Comparison of ENCODE assay signal across 8 cellular contexts in the genomic region with DNA sequence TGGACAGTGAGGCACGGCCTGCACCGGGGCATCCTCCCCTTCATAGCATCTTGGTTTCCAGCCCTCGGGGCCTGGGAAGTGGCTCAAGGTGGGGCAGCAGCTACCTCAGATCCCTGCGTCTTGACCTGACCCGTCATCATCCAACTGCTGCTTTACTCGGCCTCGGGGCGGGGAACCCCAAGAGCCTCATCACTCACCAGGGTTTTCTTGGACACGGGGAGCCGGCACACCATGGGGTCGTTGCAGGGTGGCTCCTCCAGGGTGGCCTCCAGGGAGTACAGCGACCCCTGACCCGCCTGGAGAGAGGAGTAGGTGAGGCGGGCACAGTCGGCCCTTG. TPM values are rescaled to one million over a fixed set of nuclear protein-coding genes. Genes with fewer than 3 reads are reported as not detected.
DNase-seq lines count a peak whose midpoint lies in the region; ATAC-seq, FAIRE-seq and TF ChIP-seq lines count a peak whose summit lies in the region.

No MANE protein-coding gene starts in this region.

- no peaks in the 10 kb centered on the region for H3K9me3 ChIP-seq in spleen

- DNase-seq in HFF-Myc (ENCODE audit: extremely low read depth, low read depth) (no peak), fibroblast of villous mesenchyme (ENCODE audit: low read depth) (no peak), spleen (no peak), urothelium cell line (ENCODE audit: low spot score) (no peak)
- no peak for DNase-seq in activated CD8-positive, alpha-beta T cell treated with anti-CD3 and anti-CD28 coated beads for 36 hours

- 62 to 100% (median 69%) methylated on average over 1 to 15 of the region's 15 CpGs for WGBS in spleen, 5 donors

- H3K36me3 ChIP-seq in spleen: peaks cover 0 to 20% (median 0%) of the 10 kb centered on the region in 6 donors

- no peak for FAIRE-seq in urothelium cell line (lab: Jason Lieb, UNC)

- no peak for TF ChIP-seq CTCF in HFF-Myc (IDR thresholded peaks at IDR 0.05; ENCODE audit: low read depth, low read length, missing control alignments)
- TF ChIP-seq CTCF in activated CD8-positive, alpha-beta T cell treated with anti-CD3 and anti-CD28 coated beads for 36 hours (IDR thresholded peaks at IDR 0.05): no peak
- TF ChIP-seq CTCF in fibroblast of villous mesenchyme (IDR thresholded peaks at IDR 0.05; ENCODE audit: insufficient read depth, low read depth, low read length): no peak
- TF ChIP-seq CTCF in spleen (IDR thresholded peaks at IDR 0.05 in 8 of 11, conservative IDR thresholded peaks at IDR 0.05 in 3 of 11): no peak

- H3K27me3 Mint-ChIP-seq in activated CD8-positive, alpha-beta T cell treated with anti-CD3 and anti-CD28 coated beads for 36 hours: no peaks in the 10 kb centered on the region

- peaks cover 0 to 23% (median 3%) of the 10 kb centered on the region in 7 donors for H3K27me3 ChIP-seq in spleen (replicated peaks in 1 of 7)

- peak overlapping the region; percentile 49 for H3K4me3 Mint-ChIP-seq in activated CD8-positive, alpha-beta T cell treated with anti-CD3 and anti-CD28 coated beads for 36 hours

- ATAC-seq in activated CD8-positive, alpha-beta T cell treated with anti-CD3 and anti-CD28 coated beads for 36 hours: no peak
- ATAC-seq in GM18519 (IDR thresholded peaks at IDR 0.05; ENCODE audit: low FRiP score, unreplicated experiment): no peak
- ATAC-seq in GM21390 (IDR thresholded peaks at IDR 0.05; ENCODE audit: unreplicated experiment): no peak
- ATAC-seq in HG03457 (IDR thresholded peaks at IDR 0.05; ENCODE audit: unreplicated experiment): no peak

- peak overlapping the region in 2 of 8 donors; percentile 1 to 39 for H3K27ac ChIP-seq in spleen

- H3K4me1 ChIP-seq in spleen: peaks cover 0 to 23% (median 18%) of the 10 kb centered on the region in 6 donors

- no peaks in the 10 kb centered on the region for H3K36me3 Mint-ChIP-seq in activated CD8-positive, alpha-beta T cell treated with anti-CD3 and anti-CD28 coated beads for 36 hours (ENCODE audit: low read depth)

- CTCF ChIA-PET in activated CD8-positive, alpha-beta T cell treated with anti-CD3 and anti-CD28 coated beads for 36 hours (lab: Charles Lee): interaction anchor here (1.0 to 4.8 kb wide), 6 partner anchors 11 to 265 kb away, joined by 3 to 22 read pairs (median 8); partner anchors contain the start of genes CCDC87, CCS and RBM4B

- H3K4me1 Mint-ChIP-seq in activated CD8-positive, alpha-beta T cell treated with anti-CD3 and anti-CD28 coated beads for 36 hours (ENCODE audit: low read depth): peaks cover 2% of the 10 kb centered on the region

- intact Hi-C loops in activated CD8-positive, alpha-beta T cell treated with anti-CD3 and anti-CD28 coated beads for 36 hours (cut with micrococcal nuclease): no loop called here
- intact Hi-C loops in spleen (cut with DNase I; ENCODE audit: low total_unique reads): no loop called here

- H3K9me3 Mint-ChIP-seq in activated CD8-positive, alpha-beta T cell treated with anti-CD3 and anti-CD28 coated beads for 36 hours: no peaks in the 10 kb centered on the region

- H3K27ac Mint-ChIP-seq in activated CD8-positive, alpha-beta T cell treated with anti-CD3 and anti-CD28 coated beads for 36 hours: no peak overlapping the region

- POLR2A ChIA-PET in activated CD8-positive, alpha-beta T cell treated with anti-CD3 and anti-CD28 coated beads for 36 hours (lab: Charles Lee): interaction anchor here (1.0 to 2.1 kb wide), 4 partner anchors 13 to 88 kb away, joined by 3 to 6 read pairs (median 4); partner anchors contain the start of gene DPP3

- H3K4me3 ChIP-seq in HFF-Myc (replicated peaks; ENCODE audit: low read depth, low read length): peak overlapping the region; percentile 37
- H3K4me3 ChIP-seq in fibroblast of villous mesenchyme (ENCODE audit: low read depth, low read length): peak overlapping the region; percentile 56
- H3K4me3 ChIP-seq in spleen: peak overlapping the region; percentile 55 to 83 (median 72)

- TF ChIP-seq POLR2A in spleen (IDR thresholded peaks at IDR 0.05): no peak

RNA-seq across cellular contexts. Expression of gene CTSF, which starts 0.7 kb away (rescaled TPM):
- total RNA-seq in activated CD8-positive, alpha-beta T cell treated with anti-CD3 and anti-CD28 coated beads for 36 hours: 1 to 10 TPM in 1 of 2 experiments, under 1 TPM in 1; 0.68 to 1.3 TPM
- total RNA-seq in fibroblast of villous mesenchyme: 9.9 and 12.6 TPM in 2 replicates
- total RNA-seq in spleen: 10 to 100 TPM; 11.4 to 60.8 (median 46.4) TPM
- 10 to 100 TPM; 23.7 to 26.6 (median 24.0) TPM for polyA plus RNA-seq in spleen

RNA-seq across cellular contexts. Expression of gene ACTN3, which starts 21.1 kb away (rescaled TPM):
- under 1 TPM in 1 of 2 experiments, not detected in 1; 0.14 TPM for total RNA-seq in activated CD8-positive, alpha-beta T cell treated with anti-CD3 and anti-CD28 coated beads for 36 hours
- total RNA-seq in fibroblast of villous mesenchyme (under 0.01 TPM in 1 of 2 replicates, not detected in the other), spleen (under 1 TPM in 4 of 7 donors, not detected in 3; 0.21 to 0.34 (median 0.24) TPM)
- under 1 TPM; 0.05 to 0.13 (median 0.06) TPM for polyA plus RNA-seq in spleen

RNA-seq across cellular contexts. Expression of gene ZDHHC24, which starts 21.9 kb away (rescaled TPM):
- 10 to 100 TPM; 13.2 to 14.0 TPM for total RNA-seq in activated CD8-positive, alpha-beta T cell treated with anti-CD3 and anti-CD28 coated beads for 36 hours
- total RNA-seq in fibroblast of villous mesenchyme: 9.5 and 11.0 TPM in 2 replicates
- 10 to 100 TPM; 14.6 to 25.7 (median 23.9) TPM for total RNA-seq in spleen
- 10 to 100 TPM in 2 of 3 donors, 1 to 10 TPM in 1; 9.1 to 11.6 (median 10.8) TPM for polyA plus RNA-seq in spleen

RNA-seq across cellular contexts. Expression of gene CCDC87, which starts 25.1 kb away (rescaled TPM):
- total RNA-seq in activated CD8-positive, alpha-beta T cell treated with anti-CD3 and anti-CD28 coated beads for 36 hours: under 1 TPM; 0.14 to 0.27 TPM
- total RNA-seq in fibroblast of villous mesenchyme (0.43 and 0.64 TPM in 2 replicates), spleen (under 1 TPM in 5 of 7 donors, not detected in 2; 0.10 to 0.79 (median 0.17) TPM)
- under 1 TPM; 0.04 to 0.08 (median 0.06) TPM for polyA plus RNA-seq in spleen

RNA-seq across cellular contexts. Expression of gene CCS, which starts 25.2 kb away (rescaled TPM):
- 10 to 100 TPM; 22.0 to 25.6 TPM for total RNA-seq in activated CD8-positive, alpha-beta T cell treated with anti-CD3 and anti-CD28 coated beads for 36 hours
- 34.5 and 35.4 TPM in 2 replicates for total RNA-seq in fibroblast of villous mesenchyme
- total RNA-seq in spleen: 10 to 100 TPM; 32.8 to 50.4 (median 40.8) TPM
- polyA plus RNA-seq in spleen: 100 to 1,000 TPM in 2 of 3 donors, 10 to 100 TPM in 1; 91.3 to 161 (median 145) TPM
